Comparison of ENCODE assay signal across 16 cellular contexts in the genomic region with DNA sequence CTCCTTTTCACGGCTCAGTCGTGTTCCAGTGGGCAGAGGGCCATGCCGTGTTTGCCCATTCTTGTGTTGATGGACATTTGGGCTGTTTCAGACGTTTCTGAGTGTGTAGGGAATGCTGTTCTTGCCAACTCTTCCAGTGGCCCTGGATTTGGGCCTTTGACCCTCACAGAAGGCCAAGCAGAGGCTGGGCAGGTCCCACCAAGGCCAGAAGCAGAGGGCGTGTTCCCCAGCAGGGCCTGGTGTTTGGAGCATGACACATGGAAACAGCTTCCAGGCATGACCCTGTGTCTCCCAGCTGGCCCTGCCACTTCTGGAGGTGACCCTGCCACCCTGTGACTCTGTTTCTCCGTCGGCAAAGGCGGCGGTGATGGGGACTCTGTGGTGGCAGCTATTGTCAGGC. TPM values are rescaled to one million over a fixed set of nuclear protein-coding genes. Genes with fewer than 3 reads are reported as not detected.
DNase-seq lines count a peak whose midpoint lies in the region; ATAC-seq and TF ChIP-seq lines count a peak whose summit lies in the region.
"Had no signal": no experiment of that assay in that cellular context is flagged by ENCODE, and none has a peak within 500 bp of the region (broad histone marks: within the 10 kb centered on the region; RNA-seq: fewer than 3 reads in every experiment).

No MANE protein-coding gene starts in this region.

- H3K9me3 Mint-ChIP-seq in stimulated activated naive CD8-positive, alpha-beta T cell treated with anti-CD3 and anti-CD28 coated beads, Interleukin-15, Interleukin-2, amounts not matched to agents 100 ng/mL and 50 ng/mL, for 24 hours: no peaks in the 10 kb centered on the region
- H3K9me3 Mint-ChIP-seq in WTC11 (no peaks in the 10 kb centered on the region), neural crest cell (no peaks in the 10 kb centered on the region)
- H3K9me3 Mint-ChIP-seq in activated naive CD4-positive, alpha-beta T cell treated with anti-CD3 and anti-CD28 coated beads, Interleukin-2, amount 50 U/mL, for 72 hours: no peaks in the 10 kb centered on the region
- H3K9me3 Mint-ChIP-seq: CD8-positive, alpha-beta memory T cell had no signal

- no peak for DNase-seq in stimulated activated naive CD8-positive, alpha-beta T cell treated with anti-CD3 and anti-CD28 coated beads, Interleukin-15, Interleukin-2, amounts not matched to agents 100 U/mL and 50 U/mL, for 24 hours
- no peak for DNase-seq in WTC11 (ENCODE audit: low spot score)
- no peak for DNase-seq in neural crest cell (ENCODE audit: low read depth, low spot score)
- no peak for DNase-seq in activated naive CD4-positive, alpha-beta T cell treated with anti-CD3 and anti-CD28 coated beads, Interleukin-2, amount 50 U/mL, for 72 hours (ENCODE audit: low spot score in 2 of 2)
- DNase-seq in NOMO-1 (lab: John Stamatoyannopoulos, UW; ENCODE audit: unreplicated experiment in 2 of 2): no peak
- no peak for DNase-seq in cerebellar cortex (ENCODE audit: low spot score)
- DNase-seq: 8988T; CD4-positive, CD25-positive, alpha-beta regulatory T cell; CD8-positive, alpha-beta memory T cell; COR-L47; DMS153; DMS79; GDM1; GM23248; H7 had no signal

- no peak for ATAC-seq in stimulated activated naive CD8-positive, alpha-beta T cell treated with anti-CD3 and anti-CD28 coated beads, Interleukin-15, Interleukin-2, amounts not matched to agents 100 U/mL and 50 U/mL, for 24 hours
- no peak for ATAC-seq in WTC11
- no peak for ATAC-seq in activated naive CD4-positive, alpha-beta T cell treated with anti-CD3 and anti-CD28 coated beads, Interleukin-2, amount 50 U/mL, for 72 hours

- CTCF ChIA-PET in WTC11 (lab: Charles Lee): no interaction called here

- H3K27me3 Mint-ChIP-seq in stimulated activated naive CD8-positive, alpha-beta T cell treated with anti-CD3 and anti-CD28 coated beads, Interleukin-15, Interleukin-2, amounts not matched to agents 100 ng/mL and 50 ng/mL, for 24 hours: peaks cover 39% of the 10 kb centered on the region
- H3K27me3 Mint-ChIP-seq in WTC11 (ENCODE audit: low read depth): peaks cover 14% of the 10 kb centered on the region
- H3K27me3 Mint-ChIP-seq in neural crest cell (ENCODE audit: low read depth): peaks cover 19% of the 10 kb centered on the region

- H3K4me1 Mint-ChIP-seq in stimulated activated naive CD8-positive, alpha-beta T cell treated with anti-CD3 and anti-CD28 coated beads, Interleukin-15, Interleukin-2, amounts not matched to agents 100 ng/mL and 50 ng/mL, for 24 hours (ENCODE audit: low read depth): peaks cover 12% of the 10 kb centered on the region
- no peaks in the 10 kb centered on the region for H3K4me1 Mint-ChIP-seq in WTC11
- H3K4me1 Mint-ChIP-seq in neural crest cell: peaks cover 20% of the 10 kb centered on the region
- H3K4me1 Mint-ChIP-seq: CD8-positive, alpha-beta memory T cell had no signal

- no peaks in the 10 kb centered on the region for H3K36me3 Mint-ChIP-seq in stimulated activated naive CD8-positive, alpha-beta T cell treated with anti-CD3 and anti-CD28 coated beads, Interleukin-15, Interleukin-2, amounts not matched to agents 100 ng/mL and 50 ng/mL, for 24 hours (ENCODE audit: low read depth)
- no peaks in the 10 kb centered on the region for H3K36me3 Mint-ChIP-seq in WTC11
- H3K36me3 Mint-ChIP-seq in neural crest cell (ENCODE audit: low read depth): no peaks in the 10 kb centered on the region
- H3K36me3 Mint-ChIP-seq in activated naive CD4-positive, alpha-beta T cell treated with anti-CD3 and anti-CD28 coated beads, Interleukin-2, amount 50 U/mL, for 72 hours: no peaks in the 10 kb centered on the region
- H3K36me3 Mint-ChIP-seq: CD4-positive, CD25-positive, alpha-beta regulatory T cell had no signal

- POLR2A ChIA-PET in WTC11 (lab: Charles Lee): interaction anchor here (0.6 kb wide), 1 partner anchor 53 kb away, joined by 3 read pairs; no protein-coding TSS in a partner anchor

- no peak overlapping the region for H3K4me3 Mint-ChIP-seq in stimulated activated naive CD8-positive, alpha-beta T cell treated with anti-CD3 and anti-CD28 coated beads, Interleukin-15, Interleukin-2, amounts not matched to agents 100 ng/mL and 50 ng/mL, for 24 hours
- H3K4me3 Mint-ChIP-seq in WTC11 (no peak overlapping the region), neural crest cell (no peak overlapping the region)
- H3K4me3 Mint-ChIP-seq: CD4-positive, CD25-positive, alpha-beta regulatory T cell; CD8-positive, alpha-beta memory T cell had no signal

- H3K27ac Mint-ChIP-seq in stimulated activated naive CD8-positive, alpha-beta T cell treated with anti-CD3 and anti-CD28 coated beads, Interleukin-15, Interleukin-2, amounts not matched to agents 100 ng/mL and 50 ng/mL, for 24 hours: peak overlapping the region; percentile 68
- H3K27ac Mint-ChIP-seq in WTC11 (peak overlapping the region; percentile 85; the same call in 1 of the 2 replicates), neural crest cell (ENCODE audit: unreplicated experiment) (peak overlapping the region; percentile 50)
- no peak overlapping the region for H3K27ac Mint-ChIP-seq in activated naive CD4-positive, alpha-beta T cell treated with anti-CD3 and anti-CD28 coated beads, Interleukin-2, amount 50 U/mL, for 72 hours
- H3K27ac Mint-ChIP-seq: CD4-positive, CD25-positive, alpha-beta regulatory T cell had no signal

- no peak for TF ChIP-seq CTCF in WTC11 (IDR thresholded peaks at IDR 0.05)
- TF ChIP-seq CTCF in neural crest cell (conservative IDR thresholded peaks at IDR 0.05): no peak

TF ChIP-seq in WTC11, 78 proteins besides CTCF, POLR2A, EP300 and RAD21:
- no peak for TF ChIP-seq ZNF423 (CRISPR knock-in tag; IDR thresholded peaks at IDR 0.05)
- TF ChIP-seq, protein P1, sequence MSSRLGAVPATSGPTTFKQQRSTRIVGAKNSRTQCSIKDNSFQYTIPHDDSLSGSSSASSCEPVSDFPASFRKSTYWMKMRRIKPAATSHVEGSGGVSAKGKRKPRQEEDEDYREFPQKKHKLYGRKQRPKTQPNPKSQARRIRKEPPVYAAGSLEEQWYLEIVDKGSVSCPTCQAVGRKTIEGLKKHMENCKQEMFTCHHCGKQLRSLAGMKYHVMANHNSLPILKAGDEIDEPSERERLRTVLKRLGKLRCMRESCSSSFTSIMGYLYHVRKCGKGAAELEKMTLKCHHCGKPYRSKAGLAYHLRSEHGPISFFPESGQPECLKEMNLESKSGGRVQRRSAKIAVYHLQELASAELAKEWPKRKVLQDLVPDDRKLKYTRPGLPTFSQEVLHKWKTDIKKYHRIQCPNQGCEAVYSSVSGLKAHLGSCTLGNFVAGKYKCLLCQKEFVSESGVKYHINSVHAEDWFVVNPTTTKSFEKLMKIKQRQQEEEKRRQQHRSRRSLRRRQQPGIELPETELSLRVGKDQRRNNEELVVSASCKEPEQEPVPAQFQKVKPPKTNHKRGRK (CRISPR knock-in tag; IDR thresholded peaks at IDR 0.05; ENCODE audit: borderline replicate concordance): no peak
- TF ChIP-seq NFATC4 (CRISPR knock-in tag; IDR thresholded peaks at IDR 0.05): no peak
- no peak for TF ChIP-seq RORB (CRISPR knock-in tag; IDR thresholded peaks at IDR 0.05)
- TF ChIP-seq ESRRA (CRISPR knock-in tag; IDR thresholded peaks at IDR 0.05; ENCODE audit: borderline replicate concordance): no peak
- TF ChIP-seq TEAD1 (CRISPR knock-in tag; IDR thresholded peaks at IDR 0.05): no peak
- no peak for TF ChIP-seq CREB1 (CRISPR knock-in tag; IDR thresholded peaks at IDR 0.05)

RNA-seq across cellular contexts. Expression of a gene that starts 35.9 kb away (rescaled TPM):
- total RNA-seq in WTC11 (2021): 11.4 to 14.2 TPM (median 12.6 TPM) in 3 replicates
- 28.0 and 31.0 TPM in 2 replicates for total RNA-seq in neural crest cell
- under 1 TPM in 1 of 2 donors, not detected in 1; 0.25 TPM for total RNA-seq in activated naive CD4-positive, alpha-beta T cell treated with anti-CD3 and anti-CD28 coated beads, Interleukin-2, amount 50 U/mL, for 72 hours
- total RNA-seq: CD4-positive, CD25-positive, alpha-beta regulatory T cell; CD8-positive, alpha-beta memory T cell; GM23248 had no signal

RNA-seq across cellular contexts. Expression of a gene that starts 46.2 kb away (rescaled TPM):
- 59.4 to 65.9 TPM (median 65.7 TPM) in 3 replicates for total RNA-seq in WTC11 (2021)
- 33.3 and 36.6 TPM in 2 replicates for total RNA-seq in neural crest cell
- total RNA-seq in activated naive CD4-positive, alpha-beta T cell treated with anti-CD3 and anti-CD28 coated beads, Interleukin-2, amount 50 U/mL, for 72 hours: 10 to 100 TPM; 42.1 to 76.0 TPM

RNA-seq across cellular contexts. Expression of a gene that starts 52.4 kb away (rescaled TPM):
- total RNA-seq in WTC11 (2021) (256 to 298 TPM (median 256 TPM) in 3 replicates), neural crest cell (414 and 421 TPM in 2 replicates)
- 100 to 1,000 TPM; 148 to 157 TPM for total RNA-seq in activated naive CD4-positive, alpha-beta T cell treated with anti-CD3 and anti-CD28 coated beads, Interleukin-2, amount 50 U/mL, for 72 hours

Comparison
In these comparisons a context has a peak if more than half of its experiments do, and no peak if none do; other contexts are left out.
1. H3K27ac Mint-ChIP-seq: peak in stimulated activated naive CD8-positive, alpha-beta T cell treated with anti-CD3 and anti-CD28 coated beads, Interleukin-15, Interleukin-2, amounts not matched to agents 100 ng/mL and 50 ng/mL, for 24 hours (single experiment), WTC11 (single experiment) and neural crest cell (single experiment); none in activated naive CD4-positive, alpha-beta T cell treated with anti-CD3 and anti-CD28 coated beads, Interleukin-2, amount 50 U/mL, for 72 hours (0 of 2).